14 cellular contexts compared by ENCODE assay signal in genomic region chr1:35574655-35575400, GRCh38. TPM values are rescaled to one million over a fixed set of nuclear protein-coding genes. Genes with fewer than 3 reads are reported as not detected.
DNase-seq lines count a peak whose midpoint lies in the region; ATAC-seq and TF ChIP-seq lines count a peak whose summit lies in the region.
"Had no signal": no experiment of that assay in that cellular context is flagged by ENCODE, and none has a peak within 500 bp of the region (broad histone marks: within the 10 kb centered on the region; RNA-seq: fewer than 3 reads in every experiment).

No MANE protein-coding gene starts in this region.

- no peak overlapping the region for H3K27ac ChIP-seq in left lung
- H3K27ac ChIP-seq in spleen: no peak overlapping the region
- H3K27ac ChIP-seq: coronary artery had no signal

- H3K4me1 ChIP-seq in left lung: peaks cover 3 to 53% of the 10 kb centered on the region in 2 donors
- H3K4me1 ChIP-seq in spleen: peaks cover 5 to 67% (median 42%) of the 10 kb centered on the region in 6 donors

- ATAC-seq in activated naive CD8-positive, alpha-beta T cell treated with anti-CD3 and anti-CD28 coated beads, Interleukin-2, amount 10 ng/mL, durations not matched to agents 7 days and 5 days (ENCODE audit: low read depth): no peak
- ATAC-seq in left lung (peak; percentile 56), HG02798 (IDR thresholded peaks at IDR 0.05; ENCODE audit: poor library complexity, unreplicated experiment) (no peak)

- no peaks in the 10 kb centered on the region for H3K9me3 ChIP-seq in left lung
- no peaks in the 10 kb centered on the region for H3K9me3 ChIP-seq in spleen

- no peaks in the 10 kb centered on the region for H3K36me3 ChIP-seq in left lung
- H3K36me3 ChIP-seq in spleen: no peaks in the 10 kb centered on the region

- H3K27me3 ChIP-seq in left lung (peaks cover 10 to 55% of the 10 kb centered on the region in 2 donors), spleen (replicated peaks in 1 of 7) (peaks cover 0 to 50% (median 36%) of the 10 kb centered on the region in 7 donors)

- H3K9me3 Mint-ChIP-seq in activated naive CD8-positive, alpha-beta T cell treated with anti-CD3 and anti-CD28 coated beads, Interleukin-2, amount 10 ng/mL, durations not matched to agents 7 days and 5 days: no peaks in the 10 kb centered on the region
- H3K9me3 Mint-ChIP-seq in activated naive CD8-positive, alpha-beta T cell treated with anti-CD3 and anti-CD28 coated beads for 36 hours: no peaks in the 10 kb centered on the region
- no peaks in the 10 kb centered on the region for H3K9me3 Mint-ChIP-seq in activated T-helper 1 cell treated with anti-CD3 and anti-CD28 coated beads, Interleukin-12 subunit alpha, Interleukin-12 subunit beta, Interleukin-2, Interleukin-4 antibody, amounts not matched to agents 30 ng/mL and 10 ng/mL and 1 ng/mL, durations not matched to agents 14 hours and 24 hours and 36 hours

- no peak for TF ChIP-seq POLR2A in spleen (IDR thresholded peaks at IDR 0.05)

- no peak overlapping the region for H3K4me3 Mint-ChIP-seq in activated naive CD8-positive, alpha-beta T cell treated with anti-CD3 and anti-CD28 coated beads, Interleukin-2, amount 10 ng/mL, durations not matched to agents 7 days and 5 days
- no peak overlapping the region for H3K4me3 Mint-ChIP-seq in activated naive CD8-positive, alpha-beta T cell treated with anti-CD3 and anti-CD28 coated beads for 36 hours
- peak overlapping the region; percentile 11 for H3K4me3 Mint-ChIP-seq in activated T-helper 1 cell treated with anti-CD3 and anti-CD28 coated beads, Interleukin-12 subunit alpha, Interleukin-12 subunit beta, Interleukin-2, Interleukin-4 antibody, amounts not matched to agents 30 ng/mL and 10 ng/mL and 1 ng/mL, durations not matched to agents 14 hours and 24 hours and 36 hours

- TF ChIP-seq CTCF in left lung (IDR thresholded peaks at IDR 0.05): no peak
- TF ChIP-seq CTCF in spleen (IDR thresholded peaks at IDR 0.05 in 8 of 11, conservative IDR thresholded peaks at IDR 0.05 in 3 of 11): no peak

- peaks cover 24% of the 10 kb centered on the region for H3K4me1 Mint-ChIP-seq in activated naive CD8-positive, alpha-beta T cell treated with anti-CD3 and anti-CD28 coated beads, Interleukin-2, amount 10 ng/mL, durations not matched to agents 7 days and 5 days
- peaks cover 17% of the 10 kb centered on the region for H3K4me1 Mint-ChIP-seq in activated naive CD8-positive, alpha-beta T cell treated with anti-CD3 and anti-CD28 coated beads for 36 hours
- peaks cover 27% of the 10 kb centered on the region for H3K4me1 Mint-ChIP-seq in activated T-helper 1 cell treated with anti-CD3 and anti-CD28 coated beads, Interleukin-12 subunit alpha, Interleukin-12 subunit beta, Interleukin-2, Interleukin-4 antibody, amounts not matched to agents 30 ng/mL and 10 ng/mL and 1 ng/mL, durations not matched to agents 14 hours and 24 hours and 36 hours (ENCODE audit: low read depth)

- no peak for DNase-seq in activated naive CD8-positive, alpha-beta T cell treated with anti-CD3 and anti-CD28 coated beads, Interleukin-2, amount 10 ng/mL, durations not matched to agents 7 days and 5 days
- DNase-seq in activated naive CD8-positive, alpha-beta T cell treated with anti-CD3 and anti-CD28 coated beads for 36 hours: no peak
- DNase-seq in activated T-helper 1 cell treated with anti-CD3 and anti-CD28 coated beads, Interleukin-12 subunit alpha, Interleukin-12 subunit beta, Interleukin-2, Interleukin-4 antibody, amounts not matched to agents 30 ng/mL and 10 ng/mL and 1 ng/mL, durations not matched to agents 14 hours and 24 hours and 36 hours (ENCODE audit: low spot score): no peak
- DNase-seq in left lung: no peak
- peak; percentile 59 for DNase-seq in spleen
- no peak for DNase-seq in AG20443 (ENCODE audit: low spot score)
- DNase-seq in mucosa of gallbladder (ENCODE audit: low spot score): no peak
- DNase-seq: ACHN, NCI-H226, nucleus accumbens, T1000 had no signal

- H3K4me3 ChIP-seq in left lung (no peak overlapping the region), spleen (no peak overlapping the region)

- WGBS in spleen, 5 donors: 73 to 87% (median 79%) methylated on average over 14 to 29 of the region's 29 CpGs

- POLR2A ChIA-PET in activated naive CD8-positive, alpha-beta T cell treated with anti-CD3 and anti-CD28 coated beads, Interleukin-2, amount 10 ng/mL, durations not matched to agents 7 days and 5 days (lab: Charles Lee): no interaction called here

- intact Hi-C loops in activated T-helper 1 cell treated with anti-CD3 and anti-CD28 coated beads, Interleukin-12 subunit alpha, Interleukin-12 subunit beta, Interleukin-2, Interleukin-4 antibody, amounts not matched to agents 30 ng/mL and 10 ng/mL and 1 ng/mL, durations not matched to agents 14 hours and 24 hours and 36 hours (cut with micrococcal nuclease): loop anchor here (5.0 kb wide), 1 partner anchor 67 kb away; the partner anchor contains the start of gene PSMB2
- intact Hi-C loops in left lung (cut with DNase I) (no loop called here), spleen (cut with DNase I; ENCODE audit: low total_unique reads) (loop anchor here (5.0 kb wide), 1 partner anchor 142 kb away; the partner anchor contains the start of gene C1orf216)

- H3K27me3 Mint-ChIP-seq in activated naive CD8-positive, alpha-beta T cell treated with anti-CD3 and anti-CD28 coated beads, Interleukin-2, amount 10 ng/mL, durations not matched to agents 7 days and 5 days: peaks cover 26% of the 10 kb centered on the region
- H3K27me3 Mint-ChIP-seq in activated naive CD8-positive, alpha-beta T cell treated with anti-CD3 and anti-CD28 coated beads for 36 hours: peaks cover 16% of the 10 kb centered on the region
- peaks cover 42% of the 10 kb centered on the region for H3K27me3 Mint-ChIP-seq in activated T-helper 1 cell treated with anti-CD3 and anti-CD28 coated beads, Interleukin-12 subunit alpha, Interleukin-12 subunit beta, Interleukin-2, Interleukin-4 antibody, amounts not matched to agents 30 ng/mL and 10 ng/mL and 1 ng/mL, durations not matched to agents 14 hours and 24 hours and 36 hours (ENCODE audit: insufficient read depth)

- H3K36me3 Mint-ChIP-seq in activated naive CD8-positive, alpha-beta T cell treated with anti-CD3 and anti-CD28 coated beads, Interleukin-2, amount 10 ng/mL, durations not matched to agents 7 days and 5 days: peaks cover 4% of the 10 kb centered on the region
- no peaks in the 10 kb centered on the region for H3K36me3 Mint-ChIP-seq in activated naive CD8-positive, alpha-beta T cell treated with anti-CD3 and anti-CD28 coated beads for 36 hours
- H3K36me3 Mint-ChIP-seq in activated T-helper 1 cell treated with anti-CD3 and anti-CD28 coated beads, Interleukin-12 subunit alpha, Interleukin-12 subunit beta, Interleukin-2, Interleukin-4 antibody, amounts not matched to agents 30 ng/mL and 10 ng/mL and 1 ng/mL, durations not matched to agents 14 hours and 24 hours and 36 hours (ENCODE audit: low read depth): peaks cover 6% of the 10 kb centered on the region

- peak overlapping the region; percentile 86 for H3K27ac Mint-ChIP-seq in activated naive CD8-positive, alpha-beta T cell treated with anti-CD3 and anti-CD28 coated beads, Interleukin-2, amount 10 ng/mL, durations not matched to agents 7 days and 5 days
- H3K27ac Mint-ChIP-seq in activated naive CD8-positive, alpha-beta T cell treated with anti-CD3 and anti-CD28 coated beads for 36 hours: no peak overlapping the region
- no peak overlapping the region for H3K27ac Mint-ChIP-seq in activated T-helper 1 cell treated with anti-CD3 and anti-CD28 coated beads, Interleukin-12 subunit alpha, Interleukin-12 subunit beta, Interleukin-2, Interleukin-4 antibody, amounts not matched to agents 30 ng/mL and 10 ng/mL and 1 ng/mL, durations not matched to agents 14 hours and 24 hours and 36 hours

RNA-seq across cellular contexts. Expression of gene TFAP2E, which starts 1.7 kb away (rescaled TPM):
- total RNA-seq in activated naive CD8-positive, alpha-beta T cell treated with anti-CD3 and anti-CD28 coated beads, Interleukin-2, amount 10 ng/mL, durations not matched to agents 7 days and 5 days: 1 to 10 TPM; 1.2 to 1.8 TPM
- under 1 TPM; 0.27 to 0.32 TPM for total RNA-seq in activated naive CD8-positive, alpha-beta T cell treated with anti-CD3 and anti-CD28 coated beads for 36 hours
- total RNA-seq in activated T-helper 1 cell treated with anti-CD3 and anti-CD28 coated beads, Interleukin-12 subunit alpha, Interleukin-12 subunit beta, Interleukin-2, Interleukin-4 antibody, amounts not matched to agents 30 ng/mL and 10 ng/mL and 1 ng/mL, durations not matched to agents 14 hours and 24 hours and 36 hours: 0.47 TPM in 2 replicates
- total RNA-seq in left lung: 1 to 10 TPM; 1.3 to 1.8 TPM
- total RNA-seq in spleen: 1 to 10 TPM in 4 of 7 donors, under 1 TPM in 1, not detected in 2; 0.60 to 2.9 (median 1.7) TPM
- polyA plus RNA-seq in spleen: 1 to 10 TPM; 1.6 to 4.4 (median 3.4) TPM
- 0.66 TPM for total RNA-seq in mucosa of gallbladder
- total RNA-seq: G401 had no signal

RNA-seq across cellular contexts. Expression of gene NCDN, which starts 17.2 kb away (rescaled TPM):
- total RNA-seq in activated naive CD8-positive, alpha-beta T cell treated with anti-CD3 and anti-CD28 coated beads, Interleukin-2, amount 10 ng/mL, durations not matched to agents 7 days and 5 days: 10 to 100 TPM; 21.5 to 23.2 TPM
- 10 to 100 TPM; 31.3 to 36.0 TPM for total RNA-seq in activated naive CD8-positive, alpha-beta T cell treated with anti-CD3 and anti-CD28 coated beads for 36 hours
- 43.8 and 45.1 TPM in 2 replicates for total RNA-seq in activated T-helper 1 cell treated with anti-CD3 and anti-CD28 coated beads, Interleukin-12 subunit alpha, Interleukin-12 subunit beta, Interleukin-2, Interleukin-4 antibody, amounts not matched to agents 30 ng/mL and 10 ng/mL and 1 ng/mL, durations not matched to agents 14 hours and 24 hours and 36 hours
- 10 to 100 TPM; 23.3 to 42.1 TPM for total RNA-seq in left lung
- total RNA-seq in spleen: 10 to 100 TPM; 13.5 to 19.1 (median 17.4) TPM
- polyA plus RNA-seq in spleen: 1 to 10 TPM; 4.2 to 9.3 (median 5.0) TPM
- total RNA-seq in mucosa of gallbladder: 43.9 TPM

RNA-seq across cellular contexts. Expression of gene KIAA0319L, which starts 17.6 kb away (rescaled TPM):
- 10 to 100 TPM; 49.8 to 51.8 TPM for total RNA-seq in activated naive CD8-positive, alpha-beta T cell treated with anti-CD3 and anti-CD28 coated beads, Interleukin-2, amount 10 ng/mL, durations not matched to agents 7 days and 5 days
- 10 to 100 TPM; 17.2 to 18.3 TPM for total RNA-seq in activated naive CD8-positive, alpha-beta T cell treated with anti-CD3 and anti-CD28 coated beads for 36 hours
- 42.5 and 43.6 TPM in 2 replicates for total RNA-seq in activated T-helper 1 cell treated with anti-CD3 and anti-CD28 coated beads, Interleukin-12 subunit alpha, Interleukin-12 subunit beta, Interleukin-2, Interleukin-4 antibody, amounts not matched to agents 30 ng/mL and 10 ng/mL and 1 ng/mL, durations not matched to agents 14 hours and 24 hours and 36 hours
- 10 to 100 TPM; 76.5 to 91.4 TPM for total RNA-seq in left lung
- total RNA-seq in spleen: 100 to 1,000 TPM in 1 of 7 donors, 10 to 100 TPM in 6; 52.2 to 103 (median 68.9) TPM
- polyA plus RNA-seq in spleen: 10 to 100 TPM; 10.5 to 18.5 (median 14.9) TPM
- 82.5 TPM for total RNA-seq in mucosa of gallbladder

Comparison
In these comparisons a context has a peak if more than half of its experiments do, and no peak if none do; other contexts are left out.
1. intact Hi-C loops: an anchor here in activated T-helper 1 cell treated with anti-CD3 and anti-CD28 coated beads, Interleukin-12 subunit alpha, Interleukin-12 subunit beta, Interleukin-2, Interleukin-4 antibody, amounts not matched to agents 30 ng/mL and 10 ng/mL and 1 ng/mL, durations not matched to agents 14 hours and 24 hours and 36 hours (5.0 kb wide) and spleen (5.0 kb wide); none called in left lung.